ENCODE assay signal across 8 cellular contexts in the genomic region with DNA sequence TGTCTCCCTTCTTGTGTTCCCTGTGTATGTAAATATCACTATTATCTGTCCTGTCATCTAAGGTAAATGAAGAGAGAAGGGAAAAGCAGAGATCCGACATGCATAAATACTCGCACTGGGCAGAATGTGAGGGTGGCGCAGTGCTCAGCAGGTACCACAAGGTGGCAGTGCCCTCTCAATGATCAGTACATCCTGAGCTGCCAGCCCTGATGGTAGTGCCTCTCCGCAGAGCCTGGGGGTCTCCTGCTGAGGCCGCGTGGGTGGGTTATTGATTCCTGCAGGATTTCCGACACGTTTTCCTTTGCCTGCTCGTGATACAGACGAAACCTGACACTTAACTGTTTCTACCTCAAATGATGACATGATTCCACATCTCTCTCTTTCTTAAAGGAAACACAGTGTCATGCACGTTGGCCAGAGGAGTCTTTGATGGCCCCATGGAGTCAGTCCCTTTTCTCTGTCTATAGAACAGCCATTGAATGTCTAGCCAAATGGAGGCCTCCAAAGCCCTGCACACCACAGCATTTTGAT. TPM values are rescaled to one million over a fixed set of nuclear protein-coding genes. Genes with fewer than 3 reads are reported as not detected.
A peak's percentile ranks its signal among the peaks of the same experiment; 100 is the strongest.
DNase-seq lines count a peak whose midpoint lies in the region; ATAC-seq, FAIRE-seq and TF ChIP-seq lines count a peak whose summit lies in the region.

No MANE protein-coding gene starts in this region.

- H4K20me1 ChIP-seq in GM23248 (ENCODE audit: insufficient read depth) (no peaks in the 10 kb centered on the region), KMS-11 (ENCODE audit: insufficient read depth) (no peaks in the 10 kb centered on the region)

- peak; percentile 16 for DNase-seq in GM04504 (ENCODE audit: low read depth)
- DNase-seq in GM23248, result peak; percentile 77
- peak; percentile 78 for DNase-seq in RWPE1 (ENCODE audit: low spot score)
- peak; percentile 50 for DNase-seq in activated effector memory CD4-positive, alpha-beta T cell treated with Interleukin-2 at 50 U/mL for 16 hours
- peak; percentile 62 for DNase-seq in germinal center (ENCODE audit: low spot score)
- DNase-seq in pancreas, result peak; percentile 30 to 78 (median 66)
- peak; percentile 54 to 80 for DNase-seq in tibial nerve (ENCODE audit: low spot score in 2 of 2)

- peaks cover 10% of the 10 kb centered on the region for H3F3A ChIP-seq in GM23248 (ENCODE audit: insufficient read depth)

- CTCF ChIA-PET in RWPE1 (lab: Yijun Ruan, JAX), result interaction anchor here (0.5 to 2.4 kb wide), 23 partner anchors 10 to 629 kb away, joined by 3 to 18 read pairs (median 4); no protein-coding TSS in a partner anchor

- in situ Hi-C loops in GM23248 (cut with MboI), result loop anchor here (5.0 kb wide), 1 partner anchor 278 kb away; no protein-coding TSS in a partner anchor

- TF ChIP-seq POLR2A in tibial nerve (IDR thresholded peaks at IDR 0.05), result no peak

- no peaks in the 10 kb centered on the region for H3K36me3 ChIP-seq in GM23248 (ENCODE audit: low read depth)
- H3K36me3 ChIP-seq in KMS-11 (ENCODE audit: insufficient read depth), result no peaks in the 10 kb centered on the region
- no peaks in the 10 kb centered on the region for H3K36me3 ChIP-seq in pancreas
- no peaks in the 10 kb centered on the region for H3K36me3 ChIP-seq in tibial nerve

- H3K4me2 ChIP-seq in GM23248 (ENCODE audit: unreplicated experiment) (no peak overlapping the region), KMS-11 (no peak overlapping the region)

- H3K9ac ChIP-seq in GM23248, result no peak overlapping the region
- H3K9ac ChIP-seq in KMS-11, result no peak overlapping the region

- H3K79me2 ChIP-seq in GM23248 (ENCODE audit: insufficient read depth) (no peaks in the 10 kb centered on the region), KMS-11 (ENCODE audit: insufficient read depth, low read depth) (no peaks in the 10 kb centered on the region)

- H3K9me3 ChIP-seq in GM23248 (ENCODE audit: low read depth), result no peaks in the 10 kb centered on the region
- H3K9me3 ChIP-seq in pancreas, result no peaks in the 10 kb centered on the region
- H3K9me3 ChIP-seq in tibial nerve, result no peaks in the 10 kb centered on the region

- H3K27me3 ChIP-seq in GM23248 (replicated peaks; ENCODE audit: insufficient read depth) (no peaks in the 10 kb centered on the region; the same call in 1 of the 2 replicates), KMS-11 (ENCODE audit: insufficient read depth, low read depth) (no peaks in the 10 kb centered on the region), pancreas (no peaks in the 10 kb centered on the region), tibial nerve (peaks cover 0 to 9% of the 10 kb centered on the region in 2 donors)

- peak; percentile 92 for TF ChIP-seq CTCF in KMS-11 (conservative IDR thresholded peaks at IDR 0.05; ENCODE audit: low read depth, low read length)
- TF ChIP-seq CTCF in RWPE1 (conservative IDR thresholded peaks at IDR 0.05; ENCODE audit: low read depth), result peak; percentile 92
- peak; percentile 78 to 95 (median 86) for TF ChIP-seq CTCF in pancreas (IDR thresholded peaks at IDR 0.05)
- TF ChIP-seq CTCF in tibial nerve (IDR thresholded peaks at IDR 0.05), result peak; percentile 87 to 91 (median 87)

- intact Hi-C loops in pancreas (cut with DNase I), result loop anchor here in 2 of 3 donors (5.0 kb wide), 1 partner anchor 278 kb away; no protein-coding TSS in a partner anchor

- whole genome bisulfite sequencing in GM23248 (ENCODE audit: low coverage in 1 of 2, low lambda C conversion rate in 2 of 2, missing lambda C conversion rate in 2 of 2), 2 experiments, result 0 to 4% methylated on average over 11 of the region's 11 CpGs
- WGBS in pancreas, 2 donors, result 2% methylated on average over 11 of the region's 11 CpGs
- WGBS in tibial nerve, 2 donors, result 0 to 2% methylated on average over 11 of the region's 11 CpGs

- no peak overlapping the region for H3K4me3 ChIP-seq in GM23248
- H3K4me3 ChIP-seq in KMS-11 (IDR thresholded peaks at IDR 0.05; ENCODE audit: insufficient read depth, low read depth, low read length), result no peak overlapping the region
- H3K4me3 ChIP-seq in pancreas, result no peak overlapping the region
- no peak overlapping the region for H3K4me3 ChIP-seq in tibial nerve

- H3K4me1 ChIP-seq in GM23248 (ENCODE audit: insufficient read depth) (peaks cover 12% of the 10 kb centered on the region), KMS-11 (ENCODE audit: low read depth, poor library complexity, severe bottlenecking) (no peaks in the 10 kb centered on the region), pancreas (no peaks in the 10 kb centered on the region), tibial nerve (peaks cover 0 to 6% (median 0%) of the 10 kb centered on the region in 4 donors)

- 0 out of 2 replicates have a peak overlapping the region, but pooled peaks have one; percentile 53 for H2AFZ ChIP-seq in GM23248
- H2AFZ ChIP-seq in KMS-11 (ENCODE audit: low read depth), result no peak overlapping the region

- POLR2A ChIA-PET in RWPE1 (lab: Yijun Ruan, JAX; ENCODE audit: low non-redundant PET), result no interaction called here

- FAIRE-seq in pancreas (lab: Jason Lieb, UNC), result no peak

- H3K9me2 ChIP-seq in GM23248 (ENCODE audit: insufficient read depth), result no peaks in the 10 kb centered on the region

- H3K27ac ChIP-seq in GM23248 (no peak overlapping the region), KMS-11 (no peak overlapping the region), RWPE1 (no peak overlapping the region), pancreas (no peak overlapping the region), tibial nerve (no peak overlapping the region)

- TF ChIP-seq EP300 in tibial nerve (IDR thresholded peaks at IDR 0.05), result no peak

- ATAC-seq in pancreas, result peak; percentile 83 to 99 (median 97)

RNA-seq across cellular contexts. Expression of gene RGR, which starts 19.8 kb away (rescaled TPM):
- not detected in 2 replicates for total RNA-seq in GM23248 (2014; rRNA removed; shearing (Covaris generic))
- not detected in 2 replicates for polyA plus RNA-seq in GM23248 (2016; fragmentation: Nextera tagmentation; extraction: Ambion mirVana)
- total RNA-seq in pancreas, result not detected
- not detected for polyA plus RNA-seq in pancreas
- under 1 TPM in 1 of 4 donors, not detected in 3; 0.42 TPM for total RNA-seq in tibial nerve

RNA-seq across cellular contexts. Expression of gene LRIT1, which starts 23.3 kb away (rescaled TPM):
- total RNA-seq in GM23248 (2014; rRNA removed; shearing (Covaris generic)), result not detected in 2 replicates
- polyA plus RNA-seq in GM23248 (2016; fragmentation: Nextera tagmentation; extraction: Ambion mirVana), result not detected in 2 replicates
- total RNA-seq in pancreas, result not detected
- not detected for polyA plus RNA-seq in pancreas
- total RNA-seq in tibial nerve, result not detected

RNA-seq across cellular contexts. Expression of gene LRIT2, which starts 39.3 kb away (rescaled TPM):
- total RNA-seq in GM23248 (2014; rRNA removed; shearing (Covaris generic)), result not detected in 2 replicates
- polyA plus RNA-seq in GM23248 (2016; fragmentation: Nextera tagmentation; extraction: Ambion mirVana), result not detected in 2 replicates
- total RNA-seq in pancreas, result not detected
- not detected for polyA plus RNA-seq in pancreas
- not detected for total RNA-seq in tibial nerve

Comparison
In these comparisons a context has a peak if more than half of its experiments do, and no peak if none do; other contexts are left out.
1. DNase-seq: peak in every context shown above with its lines; median percentile 78 in RWPE1; 77 in GM23248; 67 in tibial nerve; 66 in pancreas; 62 in germinal center; 50 in activated effector memory CD4-positive, alpha-beta T cell treated with Interleukin-2 at 50 U/mL for 16 hours; 16 in GM04504.